ENCODE assay signal across 15 cellular contexts in genomic region chr12:2346405-2346804, GRCh38.
"Had no signal": no experiment of that assay in that cellular context is flagged by ENCODE, and none has a peak within 500 bp of the region (broad histone marks: within the 10 kb centered on the region; RNA-seq: fewer than 3 reads in every experiment).

No MANE protein-coding gene starts in this region.

- H3K27ac ChIP-seq: left lung, pancreas, right lobe of liver, SK-N-MC, tibial nerve had no signal

- H3K9me3 ChIP-seq: left lung, pancreas, right lobe of liver, tibial nerve had no signal

- ATAC-seq: activated naive CD4-positive, alpha-beta T cell treated with anti-CD3 and anti-CD28 coated beads, Interleukin-2, amount 50 U/mL, for 72 hours; left lung; naive thymus-derived CD4-positive, alpha-beta T cell; pancreas; right lobe of liver; stimulated activated effector memory CD8-positive, alpha-beta T cell treated with anti-CD3 and anti-CD28 coated beads, Interleukin-12 subunit alpha, Interleukin-12 subunit beta, amount 100 ng/mL, for 72 hours had no signal

- H3K4me3 Mint-ChIP-seq: endodermal cell; naive thymus-derived CD4-positive, alpha-beta T cell; stimulated activated effector memory CD8-positive, alpha-beta T cell treated with anti-CD3 and anti-CD28 coated beads, Interleukin-12 subunit alpha, Interleukin-12 subunit beta, amount 100 ng/mL, for 72 hours had no signal

- H3K36me3 Mint-ChIP-seq: activated naive CD4-positive, alpha-beta T cell treated with anti-CD3 and anti-CD28 coated beads, Interleukin-2, amount 50 U/mL, for 72 hours; naive thymus-derived CD4-positive, alpha-beta T cell; stimulated activated effector memory CD8-positive, alpha-beta T cell treated with anti-CD3 and anti-CD28 coated beads, Interleukin-12 subunit alpha, Interleukin-12 subunit beta, amount 100 ng/mL, for 72 hours had no signal

- H3K9me3 Mint-ChIP-seq: activated naive CD4-positive, alpha-beta T cell treated with anti-CD3 and anti-CD28 coated beads, Interleukin-2, amount 50 U/mL, for 72 hours; endodermal cell; stimulated activated effector memory CD8-positive, alpha-beta T cell treated with anti-CD3 and anti-CD28 coated beads, Interleukin-12 subunit alpha, Interleukin-12 subunit beta, amount 100 ng/mL, for 72 hours had no signal

- DNase-seq: activated CD4-positive, alpha-beta T cell treated with anti-CD3 and anti-CD28 coated beads, Interleukin-2, amount 50 U/mL, for 4 hours; activated gamma-delta T cell; dorsolateral prefrontal cortex; kidney; left lung; naive thymus-derived CD4-positive, alpha-beta T cell; pancreas; right lobe of liver; stimulated activated CD4-positive, alpha-beta T cell treated with anti-CD3 and anti-CD28 coated beads, Interleukin-4, amount 100 ng/mL, for 1 hour had no signal

- H3K27ac Mint-ChIP-seq: activated naive CD4-positive, alpha-beta T cell treated with anti-CD3 and anti-CD28 coated beads, Interleukin-2, amount 50 U/mL, for 72 hours; endodermal cell; naive thymus-derived CD4-positive, alpha-beta T cell; stimulated activated effector memory CD8-positive, alpha-beta T cell treated with anti-CD3 and anti-CD28 coated beads, Interleukin-12 subunit alpha, Interleukin-12 subunit beta, amount 100 ng/mL, for 72 hours had no signal

- H3K4me1 ChIP-seq: pancreas, right lobe of liver had no signal

- H3K27me3 ChIP-seq: dorsolateral prefrontal cortex, left lung, pancreas, right lobe of liver, tibial nerve had no signal

- H3K4me3 ChIP-seq: dorsolateral prefrontal cortex, left lung, pancreas, right lobe of liver, SK-N-MC, smooth muscle cell, tibial nerve had no signal

- H3K36me3 ChIP-seq: left lung, pancreas, right lobe of liver, tibial nerve had no signal

- H3K4me1 Mint-ChIP-seq: stimulated activated effector memory CD8-positive, alpha-beta T cell treated with anti-CD3 and anti-CD28 coated beads, Interleukin-12 subunit alpha, Interleukin-12 subunit beta, amount 100 ng/mL, for 72 hours had no signal
